In the genomic region with DNA sequence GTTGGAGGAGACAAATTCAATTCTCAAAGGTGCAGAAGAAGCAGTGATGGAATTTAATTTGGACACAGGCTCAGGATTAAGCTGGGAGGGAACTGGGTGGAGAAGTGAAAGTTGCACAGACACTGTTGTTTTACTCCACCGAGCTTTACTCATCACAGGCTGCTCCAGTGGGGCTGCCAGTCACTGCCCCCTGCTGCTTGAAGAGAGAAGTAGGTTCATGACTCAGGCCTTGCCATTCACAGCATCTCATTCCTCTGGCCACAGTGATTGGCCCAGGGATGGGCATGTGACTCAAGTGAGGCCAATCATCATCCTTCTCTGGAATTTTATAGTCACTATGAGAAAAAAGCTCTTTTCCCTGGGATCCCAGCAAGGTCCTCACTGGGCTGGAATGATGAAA, we compare ENCODE assay signal across 8 cellular contexts. TPM values are rescaled to one million over a fixed set of nuclear protein-coding genes. Genes with fewer than 3 reads are reported as not detected.
DNase-seq lines count a peak whose midpoint lies in the region; ATAC-seq and TF ChIP-seq lines count a peak whose summit lies in the region.

No MANE protein-coding gene starts in this region.

- ATAC-seq in GM21423 (IDR thresholded peaks at IDR 0.05; ENCODE audit: unreplicated experiment) (peak; percentile 53), omental fat pad (ENCODE audit: low FRiP score) (no peak)

- TF ChIP-seq CTCF in omental fat pad (IDR thresholded peaks at IDR 0.05), result no peak

- H3K4me3 ChIP-seq in Jurkat, Clone E6-1 (ENCODE audit: low read length), result no peak overlapping the region

- DNase-seq in EH (ENCODE audit: low read depth), result peak; percentile 58
- DNase-seq in Jurkat, Clone E6-1 (ENCODE audit: low read depth, low spot score), result peak; percentile 68
- peak; percentile 74 for DNase-seq in activated CD4-positive, alpha-beta T cell treated with anti-CD3 and anti-CD28 coated beads for 48 hours
- peak; percentile 80 for DNase-seq in germinal center (ENCODE audit: low spot score)
- peak; percentile 70 for DNase-seq in stimulated activated CD4-positive, alpha-beta T cell treated with anti-CD3 and anti-CD28 coated beads, Interleukin-4, amount 100 ng/mL, for 24 hours
- no peak for DNase-seq in omental fat pad (ENCODE audit: low spot score)
- no peak for DNase-seq in cerebellar nuclear complex (lab: John Stamatoyannopoulos, UW)

RNA-seq across cellular contexts. Expression of a gene that starts 11.8 kb away (rescaled TPM):
- polyA plus RNA-seq in Jurkat, Clone E6-1 (2012; ENCODE audit: insufficient read depth, insufficient read length), result 8.8 TPM
- total RNA-seq in omental fat pad, result 1 to 10 TPM; 1.4 to 2.6 (median 2.3) TPM

Comparison
In these comparisons a context has a peak if more than half of its experiments do, and no peak if none do; other contexts are left out.
1. DNase-seq: peak in EH (single experiment), Jurkat, Clone E6-1 (single experiment), activated CD4-positive, alpha-beta T cell treated with anti-CD3 and anti-CD28 coated beads for 48 hours (single experiment), germinal center (single experiment) and stimulated activated CD4-positive, alpha-beta T cell treated with anti-CD3 and anti-CD28 coated beads, Interleukin-4, amount 100 ng/mL, for 24 hours (single experiment); none in omental fat pad (single experiment) and cerebellar nuclear complex (0 of 2).